ENCODE assay signal across 2 cellular contexts in genomic region chr15:51312754-51313390, GRCh38.
TF ChIP-seq lines count a peak whose summit lies in the region.

No MANE protein-coding gene starts in this region.

TF ChIP-seq in A549, 52 proteins besides CTCF, POLR2A, EP300 and RAD21:
- TF ChIP-seq JUNB (IDR thresholded peaks at IDR 0.05) (peak; percentile 44), FOSL2 (IDR thresholded peaks at IDR 0.05) (no peak), FOSL2 (CRISPR knock-in tag; IDR thresholded peaks at IDR 0.05) (peak; percentile 70; the same call in 1 of the 2 replicates), BHLHE40 (IDR thresholded peaks at IDR 0.05; ENCODE audit: low read depth, low read length) (no peak), NPAS2 (CRISPR knock-in tag; IDR thresholded peaks at IDR 0.05; ENCODE audit: borderline replicate concordance) (no peak)

TF ChIP-seq in HCT116, 20 proteins besides CTCF, POLR2A, EP300 and RAD21:
- TF ChIP-seq JUND (IDR thresholded peaks at IDR 0.05) (peak; percentile 61), SRF (IDR thresholded peaks at IDR 0.05; ENCODE audit: low read depth) (no peak), CBX3 (IDR thresholded peaks at IDR 0.05; ENCODE audit: low read depth) (no peak), SP1 (IDR thresholded peaks at IDR 0.05; ENCODE audit: low read depth) (no peak), ZFX (IDR thresholded peaks at IDR 0.05) (no peak), TCF7L2 (IDR thresholded peaks at IDR 0.05; ENCODE audit: borderline replicate concordance, extremely low read depth, insufficient read depth, insufficient read length) (no peak), FOSL1 (IDR thresholded peaks at IDR 0.05; ENCODE audit: low read depth) (peak; percentile 54), ZNF274 (IDR thresholded peaks at IDR 0.05; ENCODE audit: low read depth, low read length) (no peak), ATF3 (IDR thresholded peaks at IDR 0.05) (no peak), ELF1 (IDR thresholded peaks at IDR 0.05; ENCODE audit: borderline replicate concordance, low read depth) (no peak), REST (IDR thresholded peaks at IDR 0.05; ENCODE audit: low read depth) (no peak), ZBTB33 (IDR thresholded peaks at IDR 0.05; ENCODE audit: extremely low read depth, insufficient replicate concordance, low read length) (no peak), EZH2phosphoT487 (IDR thresholded peaks at IDR 0.05; ENCODE audit: borderline replicate concordance) (no peak), EGR1 (IDR thresholded peaks at IDR 0.05; ENCODE audit: low read depth) (no peak)
